ENCODE assay signal across 18 cellular contexts in genomic region chr22:38937541-38937940, GRCh38. TPM values are rescaled to one million over a fixed set of nuclear protein-coding genes. Genes with fewer than 3 reads are reported as not detected.
"Had no signal": no experiment of that assay in that cellular context is flagged by ENCODE, and none has a peak within 500 bp of the region (broad histone marks: within the 10 kb centered on the region; RNA-seq: fewer than 3 reads in every experiment).

No MANE protein-coding gene starts in this region.

- H2AFZ ChIP-seq: hepatocyte had no signal

- H3K4me3 ChIP-seq: ascending aorta, breast epithelium, hepatocyte, pancreas, spleen, vagina had no signal

- H3K4me2 ChIP-seq: hepatocyte had no signal

- H3K9me3 ChIP-seq: ascending aorta, breast epithelium, pancreas, spleen, vagina had no signal

- H3K36me3 ChIP-seq: ascending aorta, breast epithelium, pancreas, spleen, vagina had no signal

- H3K27me3 ChIP-seq: ascending aorta, breast epithelium, hepatocyte, pancreas, vagina had no signal

- H3K27ac ChIP-seq: ascending aorta, breast epithelium, hepatocyte, pancreas, spleen, vagina had no signal

- H3K4me1 ChIP-seq: ascending aorta, breast epithelium, vagina had no signal

- ATAC-seq: activated naive CD8-positive, alpha-beta T cell treated with anti-CD3 and anti-CD28 coated beads, Interleukin-2, amount 50 U/mL, for 24 hours; pancreas; sciatic nerve; stimulated activated naive CD8-positive, alpha-beta T cell treated with anti-CD3 and anti-CD28 coated beads, Interleukin-15, amount 100 ng/mL, for 72 hours had no signal

- DNase-seq: activated CD4-positive, alpha-beta memory T cell treated with anti-CD3 and anti-CD28 coated beads, Interleukin-2, amount 10 ng/mL, durations not matched to agents 7 days and 5 days; activated gamma-delta T cell treated with Interleukin-2 at 50 U/mL for 16 hours; activated naive CD8-positive, alpha-beta T cell treated with anti-CD3 and anti-CD28 coated beads, Interleukin-2, amount 50 U/mL, for 24 hours; endodermal cell; mesendoderm; pancreas; spleen; stimulated activated naive CD8-positive, alpha-beta T cell treated with anti-CD3 and anti-CD28 coated beads, Interleukin-15, amount 100 ng/mL, for 72 hours had no signal

RNA-seq across cellular contexts. Expression of gene APOBEC3A, which starts 19.9 kb away (rescaled TPM):
- total RNA-seq: activated CD4-positive, alpha-beta memory T cell treated with anti-CD3 and anti-CD28 coated beads, Interleukin-2, amount 10 ng/mL, durations not matched to agents 7 days and 5 days; ascending aorta; chondrocyte; dermis microvascular lymphatic vessel endothelial cell; endodermal cell; glomerular endothelial cell; hepatocyte; neural crest cell; T-helper 1 cell treated with Interleukin-12 subunit alpha and Interleukin-12 subunit beta and Interleukin-4 antibody, amounts not matched to agents 30 ng/mL and 1 ng/mL, for 36 hours; vagina had no signal
- polyA plus RNA-seq: hepatocyte had no signal

RNA-seq across cellular contexts. Expression of gene APOBEC3B, which starts 44.6 kb away (rescaled TPM):
- total RNA-seq: vagina had no signal
